ENCODE assay signal across 24 cellular contexts in genomic region chr14:100438271-100438670, GRCh38.
DNase-seq lines count a peak whose midpoint lies in the region; TF ChIP-seq lines count a peak whose summit lies in the region.
"Had no signal": no experiment of that assay in that cellular context is flagged by ENCODE, and none has a peak within 500 bp of the region (broad histone marks: within the 10 kb centered on the region; RNA-seq: fewer than 3 reads in every experiment).

No MANE protein-coding gene starts in this region.

- 0 out of 2 replicates have a peak, but pooled peaks cover 3% of the 10 kb centered on the region for H3F3A ChIP-seq in Loucy (ENCODE audit: low read depth)

- peaks cover 2% of the 10 kb centered on the region for H3K9me3 Mint-ChIP-seq in glutamatergic neuron (ENCODE audit: unreplicated experiment)
- H3K9me3 Mint-ChIP-seq: activated naive CD4-positive, alpha-beta T cell treated with anti-CD3 and anti-CD28 coated beads for 36 hours; natural killer cell treated with Interleukin-12 subunit alpha and Interleukin-12 subunit beta and Interleukin-15 and Interleukin-18, amount 100 ng/mL, for 72 hours; stimulated activated memory B cell treated with anti-CD40 and anti-IgM and Interleukin-4, amounts not matched to agents 10 μg/mL and 1 μg/mL and 100 μg/mL, for 72 hours; type B pancreatic cell had no signal

- H3K9ac ChIP-seq in Loucy (ENCODE audit: low read depth, low read length, poor library complexity, severe bottlenecking) (peak overlapping the region; percentile 70), mesenchymal stem cell (ENCODE audit: low read length) (no peak overlapping the region)

- no peak overlapping the region for H2BK120ac ChIP-seq in mesenchymal stem cell (ENCODE audit: low read depth, low read length)

- no peak overlapping the region for H3K23ac ChIP-seq in mesenchymal stem cell (ENCODE audit: low read length in 2 of 2)

- no peaks in the 10 kb centered on the region for H3K36me3 ChIP-seq in Loucy (ENCODE audit: insufficient read depth, low read length)
- H3K36me3 ChIP-seq in mesenchymal stem cell (ENCODE audit: control insufficient read depth in 1 of 2, insufficient read depth in 2 of 2, low read depth in 1 of 2, low read length in 2 of 2) = no peaks in the 10 kb centered on the region
- H3K36me3 ChIP-seq: adrenal gland had no signal

- DNase-seq in COLO829 (ENCODE audit: low spot score) = peak; percentile 94
- no peak for DNase-seq in mesenchymal stem cell
- no peak for DNase-seq in glutamatergic neuron
- DNase-seq in epidermal melanocyte (ENCODE audit: insufficient read length, low spot score) = no peak
- DNase-seq in DMS79 treated with DMSO at 0.1 percent for 48 hours (lab: John Stamatoyannopoulos, UW) = no peak
- DNase-seq in activated CD4-positive, CD25-positive, alpha-beta regulatory T cell treated with anti-CD3 and anti-CD28 coated beads, Interleukin-2, amount 50 U/mL, for 72 hours = no peak
- DNase-seq: activated CD4-positive, alpha-beta T cell treated with anti-CD3 and anti-CD28 coated beads, Interleukin-2, amount 50 U/mL, for 48 hours; activated naive CD4-positive, alpha-beta T cell treated with anti-CD3 and anti-CD28 coated beads for 36 hours; adrenal gland; C1 segment of cervical spinal cord; left cardiac atrium; mucosa of descending colon; NCI-H1436; NCI-H2107; NCI-H774; occipital lobe; stimulated activated CD4-positive, alpha-beta T cell treated with anti-CD3 and anti-CD28 coated beads, Interleukin-15, amount 100 ng/mL, for 24 hours; T-helper 1 cell had no signal

- WGBS in mesenchymal stem cell = 94% methylated on average over 5 of the region's 5 CpGs

- H3K14ac ChIP-seq in mesenchymal stem cell (ENCODE audit: low read length in 2 of 2) = no peak overlapping the region

- no peaks in the 10 kb centered on the region for H4K20me1 ChIP-seq in Loucy (ENCODE audit: insufficient read depth, low read length, poor library complexity, severe bottlenecking)

- no peaks in the 10 kb centered on the region for H3K9me2 ChIP-seq in Loucy (replicated peaks; ENCODE audit: low read depth, low read length)

- H2BK5ac ChIP-seq in mesenchymal stem cell (ENCODE audit: low read depth, low read length, poor library complexity, severe bottlenecking) = no peak overlapping the region

- no peak overlapping the region for H3K4me3 Mint-ChIP-seq in glutamatergic neuron (ENCODE audit: unreplicated experiment)
- H3K4me3 Mint-ChIP-seq: activated naive CD4-positive, alpha-beta T cell treated with anti-CD3 and anti-CD28 coated beads for 36 hours; natural killer cell treated with Interleukin-12 subunit alpha and Interleukin-12 subunit beta and Interleukin-15 and Interleukin-18, amount 100 ng/mL, for 72 hours; stimulated activated memory B cell treated with anti-CD40 and anti-IgM and Interleukin-4, amounts not matched to agents 10 μg/mL and 1 μg/mL and 100 μg/mL, for 72 hours; type B pancreatic cell had no signal

- H2AFZ ChIP-seq in Loucy (ENCODE audit: low read length) (no peak overlapping the region), mesenchymal stem cell (ENCODE audit: low read depth, low read length) (no peak overlapping the region)

- H3K18ac ChIP-seq in mesenchymal stem cell (ENCODE audit: low read depth in 1 of 2, low read length in 2 of 2) = no peak overlapping the region

- no peak overlapping the region for H3K27ac Mint-ChIP-seq in glutamatergic neuron (ENCODE audit: unreplicated experiment)
- H3K27ac Mint-ChIP-seq: activated naive CD4-positive, alpha-beta T cell treated with anti-CD3 and anti-CD28 coated beads for 36 hours; natural killer cell treated with Interleukin-12 subunit alpha and Interleukin-12 subunit beta and Interleukin-15 and Interleukin-18, amount 100 ng/mL, for 72 hours; stimulated activated memory B cell treated with anti-CD40 and anti-IgM and Interleukin-4, amounts not matched to agents 10 μg/mL and 1 μg/mL and 100 μg/mL, for 72 hours; type B pancreatic cell had no signal

- peak overlapping the region; percentile 68 for H2AK5ac ChIP-seq in mesenchymal stem cell (ENCODE audit: low read length, severe bottlenecking)

- H3K4me1 Mint-ChIP-seq in glutamatergic neuron (ENCODE audit: low read depth, unreplicated experiment) = peaks cover 54% of the 10 kb centered on the region

- H3K36me3 Mint-ChIP-seq in glutamatergic neuron (ENCODE audit: unreplicated experiment) = no peaks in the 10 kb centered on the region
- H3K36me3 Mint-ChIP-seq: natural killer cell treated with Interleukin-12 subunit alpha and Interleukin-12 subunit beta and Interleukin-15 and Interleukin-18, amount 100 ng/mL, for 72 hours; stimulated activated memory B cell treated with anti-CD40 and anti-IgM and Interleukin-4, amounts not matched to agents 10 μg/mL and 1 μg/mL and 100 μg/mL, for 72 hours; type B pancreatic cell had no signal

- H3K27ac ChIP-seq in VCaP (0 out of 2 replicates have a peak overlapping the region, but pooled peaks have one; percentile 2), mesenchymal stem cell (ENCODE audit: low read length, poor library complexity, severe bottlenecking) (no peak overlapping the region)

- H3K4me1 ChIP-seq in Loucy (ENCODE audit: insufficient read depth, low read length, poor library complexity, severe bottlenecking) = peaks cover 73% of the 10 kb centered on the region
- H3K4me1 ChIP-seq in mesenchymal stem cell (ENCODE audit: control insufficient read depth, insufficient read depth, low read depth, low read length) = peaks cover 46% of the 10 kb centered on the region

- H3K27me3 Mint-ChIP-seq in glutamatergic neuron (ENCODE audit: unreplicated experiment) = no peaks in the 10 kb centered on the region
- H3K27me3 Mint-ChIP-seq: natural killer cell treated with Interleukin-12 subunit alpha and Interleukin-12 subunit beta and Interleukin-15 and Interleukin-18, amount 100 ng/mL, for 72 hours; stimulated activated memory B cell treated with anti-CD40 and anti-IgM and Interleukin-4, amounts not matched to agents 10 μg/mL and 1 μg/mL and 100 μg/mL, for 72 hours; type B pancreatic cell had no signal

- H4K91ac ChIP-seq in mesenchymal stem cell (ENCODE audit: low read length) = no peak overlapping the region

- no peak overlapping the region for H2BK12ac ChIP-seq in mesenchymal stem cell (ENCODE audit: low read length in 2 of 2)

- no peak overlapping the region for H3K4ac ChIP-seq in mesenchymal stem cell (ENCODE audit: low read depth in 1 of 2, low read length in 2 of 2)

- no peak overlapping the region for H3K4me2 ChIP-seq in Loucy (ENCODE audit: low read depth, low read length, poor library complexity, severe bottlenecking)
- H3K4me2 ChIP-seq in mesenchymal stem cell (ENCODE audit: low read length, poor library complexity, severe bottlenecking) = no peak overlapping the region

- TF ChIP-seq CTCF in Loucy (conservative IDR thresholded peaks at IDR 0.05; ENCODE audit: low read length) = no peak
- no peak for TF ChIP-seq CTCF in VCaP (conservative IDR thresholded peaks at IDR 0.05)
- no peak for TF ChIP-seq CTCF in glutamatergic neuron (IDR thresholded peaks at IDR 0.05; ENCODE audit: partially characterized antibody, unreplicated experiment)

- H3K4me3 ChIP-seq in Loucy (ENCODE audit: low read length, poor library complexity, severe bottlenecking) (no peak overlapping the region), mesenchymal stem cell (ENCODE audit: insufficient read depth in 1 of 2, low read depth in 1 of 2, low read length in 2 of 2) (no peak overlapping the region)
- H3K4me3 ChIP-seq: adrenal gland, lung, mucosa of descending colon had no signal

- no peak overlapping the region for H4K8ac ChIP-seq in mesenchymal stem cell (ENCODE audit: low read length)

- H3K79me2 ChIP-seq in Loucy (ENCODE audit: insufficient read depth, low read length) = no peaks in the 10 kb centered on the region

- no peaks in the 10 kb centered on the region for H3K27me3 ChIP-seq in Loucy (ENCODE audit: insufficient read depth, low read length, poor library complexity, severe bottlenecking)
- no peaks in the 10 kb centered on the region for H3K27me3 ChIP-seq in mesenchymal stem cell (ENCODE audit: control insufficient read depth in 1 of 2, insufficient read depth in 1 of 2, low read length in 2 of 2)
- H3K27me3 ChIP-seq: adrenal gland had no signal

- no peak overlapping the region for H2BK15ac ChIP-seq in mesenchymal stem cell (ENCODE audit: low read depth, poor library complexity, severe bottlenecking)

- H3K9me3 ChIP-seq in Loucy (ENCODE audit: insufficient read depth, low read depth, low read length) (no peaks in the 10 kb centered on the region), mesenchymal stem cell (ENCODE audit: control insufficient read depth, low read length) (no peaks in the 10 kb centered on the region)
- H3K9me3 ChIP-seq: adrenal gland, mucosa of descending colon had no signal

- H3K79me1 ChIP-seq in mesenchymal stem cell (replicated peaks; ENCODE audit: low read length, poor library complexity, severe bottlenecking) = peaks cover 31% of the 10 kb centered on the region
